Comparison of ENCODE assay signal across 8 cellular contexts in the genomic region with DNA sequence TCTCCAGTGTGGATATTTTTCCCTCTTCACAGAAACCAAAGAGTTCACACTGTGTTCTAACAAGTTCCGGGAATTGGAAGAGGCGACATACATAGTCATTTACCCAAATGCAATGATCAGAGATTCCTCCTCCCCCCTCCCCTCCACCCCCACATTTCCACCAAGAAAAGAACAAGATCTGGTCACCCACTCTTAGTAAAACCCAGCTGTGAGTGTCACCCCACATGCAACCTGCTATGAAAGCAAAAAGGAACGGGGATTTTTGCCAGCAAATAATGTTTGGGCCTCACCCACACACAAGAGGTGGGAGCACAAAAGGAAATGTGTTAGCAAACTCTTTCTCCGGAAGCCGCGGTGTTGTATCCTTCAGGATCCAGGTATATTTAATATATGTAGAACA.
"Had no signal": no experiment of that assay in that cellular context is flagged by ENCODE, and none has a peak within 500 bp of the region (broad histone marks: within the 10 kb centered on the region; RNA-seq: fewer than 3 reads in every experiment).

No MANE protein-coding gene starts in this region.

- ATAC-seq: K562 had no signal

- H2AFZ ChIP-seq: GM23248 had no signal

- FAIRE-seq: H1, H54, HTR-8/SVneo, K562 had no signal

- DNase-seq: GM23248, H9, HCEC 1CT, IMR-90 had no signal

- H3K27ac ChIP-seq: GM23248 had no signal

- H3K4me3 Mint-ChIP-seq: H9 had no signal

- H3K4me3 ChIP-seq: GM23248, K562 had no signal

- H3K27ac Mint-ChIP-seq: H9 had no signal
